Comparison of ENCODE assay signal across 11 cellular contexts in the genomic region with DNA sequence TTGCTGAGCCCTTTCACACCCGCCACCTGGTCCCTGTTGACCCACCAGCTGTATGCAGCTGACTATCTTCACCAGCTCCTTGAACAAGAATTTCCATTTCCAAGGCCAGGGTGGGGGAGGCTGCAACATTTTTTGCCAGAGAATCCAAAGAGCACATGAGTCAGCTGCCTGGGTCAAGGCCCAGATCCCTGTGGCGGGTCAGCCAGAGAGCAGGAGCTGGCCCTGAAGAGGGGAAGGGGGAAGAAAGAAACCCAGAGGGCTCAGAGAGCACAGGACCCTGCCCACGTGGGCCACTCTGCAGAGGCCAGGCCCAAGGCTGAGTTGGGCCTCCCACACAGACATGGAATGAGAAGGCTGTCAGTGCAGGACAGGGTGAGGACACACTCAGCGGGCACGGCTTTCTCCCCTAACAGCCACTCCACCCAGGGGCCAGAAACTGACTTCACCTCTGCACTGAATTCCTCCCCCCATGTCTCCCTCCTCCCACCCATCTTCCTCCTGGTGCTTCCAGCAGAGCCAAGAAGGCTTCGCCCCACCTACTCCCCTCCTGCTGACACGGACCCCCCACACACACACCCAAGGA. TPM values are rescaled to one million over a fixed set of nuclear protein-coding genes. Genes with fewer than 3 reads are reported as not detected.
DNase-seq lines count a peak whose midpoint lies in the region; ATAC-seq and TF ChIP-seq lines count a peak whose summit lies in the region.
"Had no signal": no experiment of that assay in that cellular context is flagged by ENCODE, and none has a peak within 500 bp of the region (broad histone marks: within the 10 kb centered on the region; RNA-seq: fewer than 3 reads in every experiment).

No MANE protein-coding gene starts in this region.

- CTCF ChIA-PET in HEK293 (lab: Yijun Ruan, JAX) = interaction anchor here (6.9 to 7.1 kb wide), 2 partner anchors 12 to 63 kb away, joined by 37 to 148 read pairs; no protein-coding TSS in a partner anchor
- CTCF ChIA-PET in mammary epithelial cell (lab: Charles Lee; ENCODE audit: low non-redundant PET) = interaction anchor here (0.5 to 1.0 kb wide), 3 partner anchors 14 to 159 kb away, joined by 4 to 7 read pairs (median 6); partner anchors contain the start of gene PGLYRP4

- in situ Hi-C loops in mammary epithelial cell (cut with MboI; ENCODE audit: low sequenced_read_pairs in 2 of 2) = no loop called here

- intact Hi-C loops in mammary epithelial cell (cut with micrococcal nuclease) = no loop called here

- peak overlapping the region; percentile 45 for H3K4me2 ChIP-seq in mammary epithelial cell (ENCODE audit: insufficient read depth, low read depth, low read length)

- no peak overlapping the region for H3K27ac ChIP-seq in HEK293 (ENCODE audit: extremely low read depth, low read depth, low read length)
- peak overlapping the region; percentile 39 for H3K27ac ChIP-seq in mammary epithelial cell (ENCODE audit: insufficient read depth, low read depth, low read length)
- peak overlapping the region; percentile 31 for H3K27ac ChIP-seq in stomach smooth muscle (ENCODE audit: low read length)

- 16% methylated on average over 4 of the region's 7 CpGs for WGBS in mammary epithelial cell (ENCODE audit: low coverage, missing lambda C conversion rate)

- H2AFZ ChIP-seq in mammary epithelial cell (ENCODE audit: low read depth, low read length) = peak overlapping the region; percentile 76

- no peak overlapping the region for H3K4me3 ChIP-seq in HEK293 (ENCODE audit: low read depth, low read length)
- peak overlapping the region in 1 of 3 experiments; percentile 3 for H3K4me3 ChIP-seq in mammary epithelial cell (replicated peaks in 1 of 3; ENCODE audit: insufficient read depth in 1 of 3, low read depth in 2 of 3, low read length in 3 of 3)
- H3K4me3 ChIP-seq in stomach smooth muscle (ENCODE audit: low read length in 2 of 2) = peak overlapping the region in 1 of 2 donors; percentile 35

- H3K9ac ChIP-seq in mammary epithelial cell (ENCODE audit: insufficient read depth, low read length) (no peak overlapping the region), stomach smooth muscle (ENCODE audit: low read length in 2 of 2) (peak overlapping the region; percentile 21 to 43)

- POLR2A ChIA-PET in HEK293 (lab: Yijun Ruan, JAX) = interaction anchor here (1.2 kb wide), 1 partner anchor 484 kb away, joined by 4 read pairs; the partner anchor contains the start of gene RPS27

- no peaks in the 10 kb centered on the region for H4K20me1 ChIP-seq in mammary epithelial cell (ENCODE audit: insufficient read depth, low read length)

- H3K36me3 ChIP-seq in HEK293 (ENCODE audit: control insufficient read depth in 2 of 2, insufficient read depth in 1 of 2, low read length in 2 of 2) (no peaks in the 10 kb centered on the region), mammary epithelial cell (ENCODE audit: insufficient read depth, low read length) (no peaks in the 10 kb centered on the region), stomach smooth muscle (ENCODE audit: control insufficient read depth in 2 of 2, insufficient read depth in 2 of 2, low read length in 2 of 2) (no peaks in the 10 kb centered on the region)

- dilution Hi-C loops in mammary epithelial cell (cut with HindIII; ENCODE audit: low sequenced_read_pairs) = no loop called here

- peak; percentile 74 for DNase-seq in mammary epithelial cell
- peak; percentile 78 for DNase-seq in left lobe of liver (ENCODE audit: low spot score)
- DNase-seq in foreskin melanocyte = no peak
- no peak for DNase-seq in KG1 (lab: John Stamatoyannopoulos, UW)
- DNase-seq in putamen (ENCODE audit: low spot score) = no peak
- no peak for DNase-seq in NK-92 (lab: John Stamatoyannopoulos, UW; ENCODE audit: unreplicated experiment)
- DNase-seq: NCI-H2171 treated with DMSO at 0.1 percent for 48 hours had no signal

- ATAC-seq in left lobe of liver = peak; percentile 89

- H3K27me3 ChIP-seq in mammary epithelial cell (ENCODE audit: insufficient read depth, low read length) (no peaks in the 10 kb centered on the region), stomach smooth muscle (ENCODE audit: control insufficient read depth in 1 of 2, insufficient read depth in 2 of 2, low read length in 2 of 2) (no peaks in the 10 kb centered on the region)

- H3K4me1 ChIP-seq in HEK293 (ENCODE audit: control insufficient read depth, insufficient read depth, low read length) (no peaks in the 10 kb centered on the region), mammary epithelial cell (ENCODE audit: insufficient read depth, low read length) (peaks cover 49% of the 10 kb centered on the region), stomach smooth muscle (ENCODE audit: control insufficient read depth, insufficient read depth, low read length) (peaks cover 20% of the 10 kb centered on the region)

- H3K9me3 ChIP-seq in HEK293 (ENCODE audit: control insufficient read depth, insufficient read depth, low read depth, low read length) = no peaks in the 10 kb centered on the region
- H3K9me3 ChIP-seq in mammary epithelial cell (replicated peaks; ENCODE audit: insufficient read depth, low read length) = no peaks in the 10 kb centered on the region
- H3K9me3 ChIP-seq in stomach smooth muscle (ENCODE audit: control insufficient read depth in 2 of 2, low read length in 2 of 2) = no peaks in the 10 kb centered on the region

- TF ChIP-seq CTCF in HEK293 (tag by site-specific recombination; IDR thresholded peaks at IDR 0.05) (no peak), mammary epithelial cell (conservative IDR thresholded peaks at IDR 0.05 in 1 of 2, IDR thresholded peaks at IDR 0.05 in 1 of 2; ENCODE audit: extremely low read depth in 1 of 2, insufficient read depth in 1 of 2, low read depth in 1 of 2, low read length in 2 of 2) (no peak)

- no TSS peak for BruUV-seq in mammary epithelial cell (replicated peaks; lab: Mats Ljungman, UMichigan)

- H3K79me2 ChIP-seq in mammary epithelial cell (ENCODE audit: insufficient read depth, low read length) = no peaks in the 10 kb centered on the region

TF ChIP-seq in HEK293, 187 proteins besides CTCF, POLR2A, EP300 and RAD21:
- TF ChIP-seq GLIS1 (tag by site-specific recombination; IDR thresholded peaks at IDR 0.05) (peak; percentile 78), ZNF16 (tag by site-specific recombination; IDR thresholded peaks at IDR 0.05; ENCODE audit: low read depth) (no peak), ZFHX2 (tag by site-specific recombination; conservative IDR thresholded peaks at IDR 0.05) (peak; percentile 76), EGR2 (tag by site-specific recombination; IDR thresholded peaks at IDR 0.05; ENCODE audit: low read depth) (peak; percentile 90), ZBTB26 (tag by site-specific recombination; optimal IDR thresholded peaks at IDR 0.05) (no peak)
- TF ChIP-seq, protein P1, sequence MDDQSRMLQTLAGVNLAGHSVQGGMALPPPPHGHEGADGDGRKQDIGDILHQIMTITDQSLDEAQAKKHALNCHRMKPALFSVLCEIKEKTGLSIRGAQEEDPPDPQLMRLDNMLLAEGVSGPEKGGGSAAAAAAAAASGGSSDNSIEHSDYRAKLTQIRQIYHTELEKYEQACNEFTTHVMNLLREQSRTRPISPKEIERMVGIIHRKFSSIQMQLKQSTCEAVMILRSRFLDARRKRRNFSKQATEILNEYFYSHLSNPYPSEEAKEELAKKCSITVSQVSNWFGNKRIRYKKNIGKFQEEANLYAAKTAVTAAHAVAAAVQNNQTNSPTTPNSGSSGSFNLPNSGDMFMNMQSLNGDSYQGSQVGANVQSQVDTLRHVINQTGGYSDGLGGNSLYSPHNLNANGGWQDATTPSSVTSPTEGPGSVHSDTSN (CRISPR knock-in tag; IDR thresholded peaks at IDR 0.05) = no peak

RNA-seq across cellular contexts. Expression of gene S100A6, which starts 28.9 kb away (rescaled TPM):
- total RNA-seq in mammary epithelial cell (1,000 to 10,000 TPM; 1,155 to 2,455 TPM), left lobe of liver (13.9 TPM)
- 2,730 TPM for polyA plus RNA-seq in mammary epithelial cell
- polyA minus RNA-seq in mammary epithelial cell = 719 TPM

RNA-seq across cellular contexts. Expression of gene S100A5, which starts 33.8 kb away (rescaled TPM):
- total RNA-seq in mammary epithelial cell = not detected
- 0.34 TPM for polyA plus RNA-seq in mammary epithelial cell
- polyA minus RNA-seq in mammary epithelial cell = not detected
- total RNA-seq in left lobe of liver = not detected
- total RNA-seq: endothelial cell of umbilical vein had no signal
- polyA plus RNA-seq: endothelial cell of umbilical vein had no signal

RNA-seq across cellular contexts. Expression of gene S100A4, which starts 38.7 kb away (rescaled TPM):
- total RNA-seq in mammary epithelial cell = 1 to 10 TPM; 4.3 to 9.9 TPM
- 24.2 TPM for polyA plus RNA-seq in mammary epithelial cell
- polyA minus RNA-seq in mammary epithelial cell = not detected
- total RNA-seq in left lobe of liver = 7.1 TPM
- total RNA-seq: endothelial cell of umbilical vein had no signal

RNA-seq across cellular contexts. Expression of gene S100A3, which starts 42.1 kb away (rescaled TPM):
- total RNA-seq in mammary epithelial cell (10 to 100 TPM in 1 of 2 donors, 1 to 10 TPM in 1; 3.5 to 58.6 TPM), left lobe of liver (not detected)
- polyA plus RNA-seq in mammary epithelial cell = 46.1 TPM
- 17.4 TPM for polyA minus RNA-seq in mammary epithelial cell
- total RNA-seq: activated CD8-positive, alpha-beta memory T cell treated with anti-CD3 and anti-CD28 coated beads for 36 hours had no signal

RNA-seq across cellular contexts. Expression of gene S100A7, which starts 46.5 kb away (rescaled TPM):
- 1 to 10 TPM in 1 of 2 donors, not detected in 1; 2.7 TPM for total RNA-seq in mammary epithelial cell
- 1.1 TPM for polyA plus RNA-seq in mammary epithelial cell
- polyA minus RNA-seq in mammary epithelial cell = not detected
- total RNA-seq in left lobe of liver = not detected
- total RNA-seq: activated CD8-positive, alpha-beta memory T cell treated with anti-CD3 and anti-CD28 coated beads for 36 hours; endothelial cell of umbilical vein had no signal
- polyA plus RNA-seq: endothelial cell of umbilical vein had no signal

Comparison
In these comparisons a context has a peak if more than half of its experiments do, and no peak if none do; other contexts are left out.
1. DNase-seq: peak in mammary epithelial cell (single experiment) and left lobe of liver (single experiment); none in foreskin melanocyte (single experiment), KG1 (single experiment), putamen (single experiment) and NK-92 (single experiment).
2. RNA of gene S100A6, which starts 28.9 kb away (total RNA-seq): 1,155 to 2,455 TPM in mammary epithelial cell; 13.9 TPM in left lobe of liver (single experiment); every median in the first group is over 10 times any median in the second.